In genomic region chr11:74170694-74171629, GRCh38 we compare ENCODE assay signal across 1 cellular context.
TF ChIP-seq lines count a peak whose summit lies in the region.

Gene C2CD3, minus strand, starts transcription at chr11:74171002. Its CDS starts 210 bp downstream, at chr11:74170792.
Gene PPME1, plus strand, starts transcription at chr11:74171289. Its CDS starts 133 bp downstream, at chr11:74171422.

TF ChIP-seq in A549, 52 proteins besides CTCF, POLR2A, EP300 and RAD21 (continued from another document):
- no peak for TF ChIP-seq ZSCAN20 (CRISPR knock-in tag; IDR thresholded peaks at IDR 0.05)
- TF ChIP-seq HES2 (IDR thresholded peaks at IDR 0.05) = no peak
- TF ChIP-seq FOSB (CRISPR knock-in tag; IDR thresholded peaks at IDR 0.05) = no peak
- no peak for TF ChIP-seq BHLHE40 (IDR thresholded peaks at IDR 0.05; ENCODE audit: low read depth, low read length)
- no peak for TF ChIP-seq ZC3H11A (IDR thresholded peaks at IDR 0.05)
- peak in 1 of 2 experiments; percentile 21; a peak in 2 of 4 replicates for TF ChIP-seq CEBPB (IDR thresholded peaks at IDR 0.05)
- no peak for TF ChIP-seq HMGXB4 (CRISPR knock-in tag; IDR thresholded peaks at IDR 0.05; ENCODE audit: borderline replicate concordance)
- TF ChIP-seq CHD4 (IDR thresholded peaks at IDR 0.05; ENCODE audit: borderline replicate concordance) = no peak
- peak; percentile 58 for TF ChIP-seq SMC3 (IDR thresholded peaks at IDR 0.05)
- TF ChIP-seq GATA3 (IDR thresholded peaks at IDR 0.05; ENCODE audit: borderline replicate concordance) = peak; percentile 25; the same call in 1 of the 2 replicates
- no peak for TF ChIP-seq NR3C1 (IDR thresholded peaks at IDR 0.05)
- no peak for TF ChIP-seq HDAC2 (IDR thresholded peaks at IDR 0.05)
- 0 out of 2 replicates have a peak, but pooled peaks have one; percentile 24 for TF ChIP-seq PBX3 (IDR thresholded peaks at IDR 0.05)
- TF ChIP-seq HOXB5 (CRISPR knock-in tag; IDR thresholded peaks at IDR 0.05) = no peak
